Comparison of ENCODE assay signal across 8 cellular contexts in the genomic region with DNA sequence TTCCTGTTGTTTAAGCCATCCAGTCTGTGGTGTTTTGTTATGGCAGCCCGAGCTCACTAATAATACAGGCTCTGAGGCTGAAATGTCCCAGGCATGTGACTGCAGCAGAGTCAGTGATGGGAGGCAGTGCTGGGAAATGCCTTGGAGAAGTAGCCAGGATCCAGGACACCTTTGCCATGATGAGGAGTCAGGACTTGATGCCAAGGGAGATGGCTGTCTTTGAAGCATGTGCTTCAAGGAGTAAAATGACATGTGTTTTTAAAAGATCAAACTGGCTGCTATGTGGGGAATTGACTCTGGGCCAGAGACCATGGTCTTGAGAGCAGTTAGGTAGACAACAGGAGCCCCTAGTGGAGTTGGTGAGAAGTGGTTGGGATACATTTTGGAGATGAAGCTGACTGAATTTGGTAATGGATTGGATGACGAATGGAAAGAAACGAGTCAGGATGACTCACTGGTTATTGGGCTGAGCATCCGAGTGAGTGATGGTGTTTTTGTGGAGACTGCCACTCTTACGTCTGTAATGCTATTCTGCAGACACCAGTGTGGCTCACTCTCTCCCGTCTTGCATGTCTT.
A peak's percentile ranks its signal among the peaks of the same experiment; 100 is the strongest.
DNase-seq lines count a peak whose midpoint lies in the region; ATAC-seq lines count a peak whose summit lies in the region.

No MANE protein-coding gene starts in this region.

- ATAC-seq in GM19438 (IDR thresholded peaks at IDR 0.05; ENCODE audit: low read depth, unreplicated experiment) (peak; percentile 66), GM18870 (IDR thresholded peaks at IDR 0.05; ENCODE audit: unreplicated experiment) (no peak), HG03196 (IDR thresholded peaks at IDR 0.05; ENCODE audit: unreplicated experiment) (no peak), aorta (ENCODE audit: low FRiP score) (no peak)
- ATAC-seq in activated naive CD8-positive, alpha-beta T cell treated with anti-CD3 and anti-CD28 coated beads, Interleukin-2, amount 50 U/mL, for 24 hours: peak; percentile 99

- H3K9me3 ChIP-seq in aorta (ENCODE audit: control insufficient read depth, low read length): no peaks in the 10 kb centered on the region

- no peaks in the 10 kb centered on the region for H3K36me3 Mint-ChIP-seq in activated naive CD8-positive, alpha-beta T cell treated with anti-CD3 and anti-CD28 coated beads, Interleukin-2, amount 50 U/mL, for 24 hours (ENCODE audit: low read depth)

- peaks cover 0 to 2% of the 10 kb centered on the region in 2 donors for H3K27me3 ChIP-seq in aorta (ENCODE audit: control insufficient read depth in 1 of 2, insufficient read depth in 2 of 2, low read length in 1 of 2)

- intact Hi-C loops in aorta (cut with DNase I): no loop called here

- H3K4me1 ChIP-seq in aorta (ENCODE audit: control insufficient read depth in 1 of 2, insufficient read depth in 2 of 2, low read length in 2 of 2): no peaks in the 10 kb centered on the region

- no peaks in the 10 kb centered on the region for H3K36me3 ChIP-seq in aorta (ENCODE audit: control insufficient read depth in 1 of 2, insufficient read depth in 2 of 2, low read length in 1 of 2)

- no peak overlapping the region for H3K4me3 Mint-ChIP-seq in activated naive CD8-positive, alpha-beta T cell treated with anti-CD3 and anti-CD28 coated beads, Interleukin-2, amount 50 U/mL, for 24 hours

- H3K4me1 Mint-ChIP-seq in activated naive CD8-positive, alpha-beta T cell treated with anti-CD3 and anti-CD28 coated beads, Interleukin-2, amount 50 U/mL, for 24 hours: peaks cover 19% of the 10 kb centered on the region

- H3K27ac Mint-ChIP-seq in activated naive CD8-positive, alpha-beta T cell treated with anti-CD3 and anti-CD28 coated beads, Interleukin-2, amount 50 U/mL, for 24 hours: peak overlapping the region; percentile 51

- no peaks in the 10 kb centered on the region for H3K9me3 Mint-ChIP-seq in activated naive CD8-positive, alpha-beta T cell treated with anti-CD3 and anti-CD28 coated beads, Interleukin-2, amount 50 U/mL, for 24 hours

- no peak overlapping the region for H3K27ac ChIP-seq in aorta (ENCODE audit: low read depth in 1 of 2, low read length in 2 of 2)

- 62 to 66% methylated on average over 6 of the region's 6 CpGs for WGBS in aorta, 2 donors

- H3K4me3 ChIP-seq in aorta (ENCODE audit: low read length in 2 of 2): no peak overlapping the region

- H3K27me3 Mint-ChIP-seq in activated naive CD8-positive, alpha-beta T cell treated with anti-CD3 and anti-CD28 coated beads, Interleukin-2, amount 50 U/mL, for 24 hours: peaks cover 2% of the 10 kb centered on the region

- DNase-seq in EL (peak; percentile 90), NCI-H1694 (lab: John Stamatoyannopoulos, UW) (peak; percentile 32), lung microvascular endothelial cell (ENCODE audit: low read depth in 2 of 2) (peak; percentile 85 to 89), aorta (no peak)
- DNase-seq in activated naive CD8-positive, alpha-beta T cell treated with anti-CD3 and anti-CD28 coated beads, Interleukin-2, amount 50 U/mL, for 24 hours: peak; percentile 18

Comparison
In these comparisons a context has a peak if more than half of its experiments do, and no peak if none do; other contexts are left out.
1. DNase-seq: peak in EL (single experiment), NCI-H1694 (single experiment), activated naive CD8-positive, alpha-beta T cell treated with anti-CD3 and anti-CD28 coated beads, Interleukin-2, amount 50 U/mL, for 24 hours (single experiment) and lung microvascular endothelial cell (2 of 2); none in aorta (0 of 2).
2. ATAC-seq: peak in GM19438 (single experiment) and activated naive CD8-positive, alpha-beta T cell treated with anti-CD3 and anti-CD28 coated beads, Interleukin-2, amount 50 U/mL, for 24 hours (single experiment); none in GM18870 (single experiment), HG03196 (single experiment) and aorta (single experiment).